21 cellular contexts compared by ENCODE assay signal in the genomic region with DNA sequence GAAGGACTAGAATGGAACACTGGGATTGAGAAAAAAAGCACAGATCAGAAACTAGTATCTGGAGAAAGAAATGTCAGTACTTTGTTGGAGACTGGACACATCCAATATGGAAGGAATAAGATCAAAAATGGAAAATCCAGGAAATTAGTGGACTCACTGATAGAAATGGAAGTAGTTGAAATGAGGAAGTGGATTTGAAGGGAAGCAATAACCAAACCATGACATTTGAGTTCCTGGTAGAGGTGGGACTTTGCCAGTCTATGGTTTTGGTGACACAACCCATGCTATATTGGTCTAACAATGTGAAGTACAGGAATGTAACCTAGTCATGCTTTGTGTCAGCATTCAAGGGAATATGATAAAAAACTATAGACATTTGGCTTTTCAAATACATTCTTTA.
DNase-seq lines count a peak whose midpoint lies in the region; ATAC-seq, FAIRE-seq and TF ChIP-seq lines count a peak whose summit lies in the region.
"Had no signal": no experiment of that assay in that cellular context is flagged by ENCODE, and none has a peak within 500 bp of the region (broad histone marks: within the 10 kb centered on the region; RNA-seq: fewer than 3 reads in every experiment).

No MANE protein-coding gene starts in this region.

- RAD21 ChIA-PET in GM12878 (lab: Charles Lee; ENCODE audit: unreplicated experiment), result interaction anchor here (1.4 to 1.5 kb wide), 2 partner anchors 16 to 56 kb away, joined by 4 to 10 read pairs; no protein-coding TSS in a partner anchor

- H3K36me3 ChIP-seq in GM12878 (ENCODE audit: control insufficient read depth in 2 of 2, insufficient read depth in 2 of 2, low read length in 1 of 2) (no peaks in the 10 kb centered on the region), neural progenitor cell (no peaks in the 10 kb centered on the region)
- H3K36me3 ChIP-seq: MG63, upper lobe of left lung had no signal

- no peak overlapping the region; the same call in 1 of the 2 replicates for H3K27ac ChIP-seq in GM12878 (ENCODE audit: control insufficient read depth, insufficient read depth)
- H3K27ac ChIP-seq in neural progenitor cell, result no peak overlapping the region
- H3K27ac ChIP-seq: C4-2B had no signal

- no peak for ATAC-seq in GM12878
- ATAC-seq: natural killer cell had no signal

- no peak overlapping the region for H3K9ac ChIP-seq in GM12878 (ENCODE audit: control insufficient read depth, insufficient read depth, low read length)
- H3K9ac ChIP-seq in neural progenitor cell, result no peak overlapping the region

- no peak for TF ChIP-seq CTCF in GM12878 (IDR thresholded peaks at IDR 0.05 in 2 of 3, conservative IDR thresholded peaks at IDR 0.05 in 1 of 3; ENCODE audit: control insufficient read depth in 2 of 3, extremely low read depth in 1 of 3, insufficient read depth in 1 of 3, low read depth in 3 of 3, low read length in 3 of 3)
- no peak for TF ChIP-seq CTCF in progenitor cell of endocrine pancreas (IDR thresholded peaks at IDR 0.05; ENCODE audit: unreplicated experiment)
- no peak for TF ChIP-seq CTCF in neural progenitor cell (IDR thresholded peaks at IDR 0.05)

- no TSS peak for BruUV-seq in GM12878 (replicated peaks; lab: Mats Ljungman, UMichigan)

- H3K4me2 ChIP-seq in GM12878 (ENCODE audit: control insufficient read depth, insufficient read depth) (0 out of 2 replicates have a peak overlapping the region, but pooled peaks have one; percentile 65), neural progenitor cell (no peak overlapping the region)

- DNase-seq in GM18507 (ENCODE audit: extremely low spot score, insufficient read length, low read depth) (no peak), NOMO-1 (lab: John Stamatoyannopoulos, UW; ENCODE audit: unreplicated experiment in 2 of 2) (peak; percentile 30 to 68), GM12878 (ENCODE audit: low read depth, low spot score) (no peak), non-pigmented ciliary epithelial cell (ENCODE audit: low read depth) (peak; percentile 17), immature natural killer cell (no peak), progenitor cell of endocrine pancreas (ENCODE audit: low spot score, unreplicated experiment) (no peak), H54 (ENCODE audit: insufficient read length, low spot score) (no peak), neural progenitor cell (ENCODE audit: low spot score) (no peak)
- DNase-seq: activated CD4-positive, alpha-beta T cell treated with anti-CD3 and anti-CD28 coated beads for 48 hours; activated CD8-positive, alpha-beta memory T cell treated with anti-CD3 and anti-CD28 coated beads, Interleukin-2, amount 50 U/mL, for 48 hours; cortex of kidney; DMS53; foreskin melanocyte; MG63; natural killer cell; NCI-H2029; NCI-H446; NK-92 treated with Interleukin-12 subunit alpha and Interleukin-12 subunit beta, amount 100 ng/mL, for 24 hours; stimulated activated naive CD4-positive, alpha-beta T cell treated with Interleukin-2 at 50 U/mL for 16 hours; upper lobe of left lung had no signal

- SMC1A ChIA-PET in GM12878 (lab: Charles Lee; ENCODE audit: uncharacterized antibody, unreplicated experiment), result interaction anchor here (1.5 to 3.0 kb wide), 3 partner anchors 9 to 139 kb away, joined by 3 to 18 read pairs (median 6); no protein-coding TSS in a partner anchor

- H3K4me1 Mint-ChIP-seq in immature natural killer cell, result no peaks in the 10 kb centered on the region
- peaks cover 1% of the 10 kb centered on the region for H3K4me1 Mint-ChIP-seq in progenitor cell of endocrine pancreas (ENCODE audit: low read depth)
- H3K4me1 Mint-ChIP-seq in neural progenitor cell, result peaks cover 6% of the 10 kb centered on the region
- H3K4me1 Mint-ChIP-seq: natural killer cell had no signal

- H3K27ac Mint-ChIP-seq in immature natural killer cell (no peak overlapping the region), progenitor cell of endocrine pancreas (no peak overlapping the region), neural progenitor cell (no peak overlapping the region)
- H3K27ac Mint-ChIP-seq: natural killer cell had no signal

- H3K36me3 Mint-ChIP-seq in immature natural killer cell (no peaks in the 10 kb centered on the region), progenitor cell of endocrine pancreas (ENCODE audit: insufficient read depth) (no peaks in the 10 kb centered on the region), neural progenitor cell (no peaks in the 10 kb centered on the region)
- H3K36me3 Mint-ChIP-seq: natural killer cell had no signal

- TF ChIP-seq POLR2A in GM12878 (IDR thresholded peaks at IDR 0.05; ENCODE audit: low read depth, low read length), result no peak
- no peak for TF ChIP-seq POLR2A in H54 (IDR thresholded peaks at IDR 0.05; ENCODE audit: low read depth, low read length)

- no peak for TF ChIP-seq EP300 in GM12878 (IDR thresholded peaks at IDR 0.05; ENCODE audit: borderline replicate concordance in 1 of 2, control insufficient read depth in 1 of 2, low read depth in 2 of 2, low read length in 2 of 2)

- H3K27me3 ChIP-seq in GM12878 (replicated peaks in 1 of 2; ENCODE audit: control insufficient read depth in 2 of 2, insufficient read depth in 2 of 2, low read length in 1 of 2) (no peaks in the 10 kb centered on the region), neural progenitor cell (no peaks in the 10 kb centered on the region)
- H3K27me3 ChIP-seq: MG63, upper lobe of left lung had no signal

- CTCF ChIA-PET in GM12878 (lab: Yijun Ruan, JAX), result interaction anchor here (1.7 kb wide), 1 partner anchor 8 kb away, joined by 8 read pairs; no protein-coding TSS in a partner anchor

- no peak for TF ChIP-seq RAD21 in GM12878 (IDR thresholded peaks at IDR 0.05; ENCODE audit: insufficient read depth, low read depth, low read length)

- H4K20me1 ChIP-seq in GM12878 (ENCODE audit: control insufficient read depth, insufficient read depth), result no peaks in the 10 kb centered on the region
- no peaks in the 10 kb centered on the region for H4K20me1 ChIP-seq in neural progenitor cell (ENCODE audit: low read depth)

- H3K4me3 Mint-ChIP-seq in immature natural killer cell (no peak overlapping the region), progenitor cell of endocrine pancreas (ENCODE audit: low read depth) (no peak overlapping the region), neural progenitor cell (no peak overlapping the region)
- H3K4me3 Mint-ChIP-seq: natural killer cell had no signal

- H3K4me3 ChIP-seq in GM12878, result no peak overlapping the region
- no peak overlapping the region for H3K4me3 ChIP-seq in neural progenitor cell
- H3K4me3 ChIP-seq: MG63, upper lobe of left lung had no signal

- H3K27me3 Mint-ChIP-seq in immature natural killer cell (ENCODE audit: low read depth in 3 of 3) (peaks cover 0 to 5% (median under 1%) of the 10 kb centered on the region in 3 donors), progenitor cell of endocrine pancreas (no peaks in the 10 kb centered on the region), neural progenitor cell (ENCODE audit: insufficient read depth, low read depth) (no peaks in the 10 kb centered on the region)

- peaks cover 29% of the 10 kb centered on the region for H3K4me1 ChIP-seq in GM12878 (ENCODE audit: control insufficient read depth, insufficient read depth, low read length)
- H3K4me1 ChIP-seq in neural progenitor cell, result peaks cover 16% of the 10 kb centered on the region

- in situ Hi-C loops in GM12878 (cut with MboI), result no loop called here

- no peak overlapping the region for H2AFZ ChIP-seq in GM12878 (ENCODE audit: control insufficient read depth, low read depth, low read length)
- no peak overlapping the region for H2AFZ ChIP-seq in neural progenitor cell (replicated peaks)

- H3K79me2 ChIP-seq in GM12878 (ENCODE audit: control insufficient read depth, insufficient read depth, low read length), result no peaks in the 10 kb centered on the region
- H3K79me2 ChIP-seq in neural progenitor cell (ENCODE audit: low read depth), result no peaks in the 10 kb centered on the region

- POLR2A ChIA-PET in GM12878 (lab: Charles Lee), result no interaction called here

- FAIRE-seq in GM18507 (lab: Jason Lieb, UNC) (peak; percentile 55), GM12878 (lab: Jason Lieb, UNC) (no peak), H54 (lab: Jason Lieb, UNC) (no peak)

- no peaks in the 10 kb centered on the region; the same call in 2 of the 3 replicates for H3K9me3 ChIP-seq in GM12878 (replicated peaks; ENCODE audit: control insufficient read depth, insufficient read depth, low read length)
- no peaks in the 10 kb centered on the region for H3K9me3 ChIP-seq in neural progenitor cell (ENCODE audit: low read depth)
- H3K9me3 ChIP-seq: MG63, upper lobe of left lung had no signal

- intact Hi-C loops in GM12878 (cut with micrococcal nuclease; ENCODE audit: unreplicated experiment), result no loop called here

- no peaks in the 10 kb centered on the region for H3F3A ChIP-seq in neural progenitor cell (ENCODE audit: low read depth)

- H3K9me3 Mint-ChIP-seq in immature natural killer cell (peaks cover 0 to 2% (median 0%) of the 10 kb centered on the region in 6 donors), progenitor cell of endocrine pancreas (ENCODE audit: low read depth) (peaks cover 7% of the 10 kb centered on the region), neural progenitor cell (no peaks in the 10 kb centered on the region)

TF ChIP-seq in GM12878, 131 proteins besides CTCF, POLR2A, EP300 and RAD21:
- peak; percentile 82 for TF ChIP-seq SPI1 (IDR thresholded peaks at IDR 0.05; ENCODE audit: borderline replicate concordance, insufficient read depth, low read depth, low read length)
- 0 out of 4 replicates have a peak, but pooled peaks of 1 of the 2 experiments have one; percentile 13 for TF ChIP-seq IKZF2 (IDR thresholded peaks at IDR 0.05)
- no peak for TF ChIP-seq RB1 (IDR thresholded peaks at IDR 0.05; ENCODE audit: borderline replicate concordance)
- TF ChIP-seq MXI1 (IDR thresholded peaks at IDR 0.05; ENCODE audit: low read depth, low read length), result no peak
TF ChIP-seq in GM12878: peak in this region for 2.

Comparison
In these comparisons a context has a peak if more than half of its experiments do, and no peak if none do; other contexts are left out.
1. DNase-seq: peak in NOMO-1 (2 of 2) and non-pigmented ciliary epithelial cell (single experiment); none in GM18507 (single experiment), GM12878 (single experiment), immature natural killer cell (0 of 3), progenitor cell of endocrine pancreas (single experiment), H54 (single experiment) and neural progenitor cell (single experiment).